Comparison of ENCODE assay signal across 31 cellular contexts in genomic region chr5:177097016-177097985, GRCh38. TPM values are rescaled to one million over a fixed set of nuclear protein-coding genes. Genes with fewer than 3 reads are reported as not detected.
DNase-seq lines count a peak whose midpoint lies in the region; ATAC-seq and TF ChIP-seq lines count a peak whose summit lies in the region.
"Had no signal": no experiment of that assay in that cellular context is flagged by ENCODE, and none has a peak within 500 bp of the region (broad histone marks: within the 10 kb centered on the region; RNA-seq: fewer than 3 reads in every experiment).

No MANE protein-coding gene starts in this region.

- no peak for TF ChIP-seq POLR2A in Peyer's patch (IDR thresholded peaks at IDR 0.05)
- no peak for TF ChIP-seq POLR2A in spleen (IDR thresholded peaks at IDR 0.05)

- no peak overlapping the region for H2BK5ac ChIP-seq in mesenchymal stem cell (ENCODE audit: low read depth, low read length, poor library complexity, severe bottlenecking)

- H4K91ac ChIP-seq in mesenchymal stem cell (ENCODE audit: low read length), result no peak overlapping the region

- TF ChIP-seq CTCF in GM23338 (conservative IDR thresholded peaks at IDR 0.05; ENCODE audit: low read depth in 2 of 2) (no peak), Peyer's patch (IDR thresholded peaks at IDR 0.05) (no peak), spleen (IDR thresholded peaks at IDR 0.05 in 8 of 11, conservative IDR thresholded peaks at IDR 0.05 in 3 of 11) (no peak)

- peaks cover 18% of the 10 kb centered on the region for H3K4me1 ChIP-seq in GM23338 (ENCODE audit: insufficient read depth)
- H3K4me1 ChIP-seq in Peyer's patch, result peaks cover 0 to 21% (median 2%) of the 10 kb centered on the region in 4 donors
- peaks cover 66% of the 10 kb centered on the region for H3K4me1 ChIP-seq in mesenchymal stem cell (ENCODE audit: control insufficient read depth, insufficient read depth, low read depth, low read length)
- peaks cover 0 to 62% (median 34%) of the 10 kb centered on the region in 6 donors for H3K4me1 ChIP-seq in spleen

- H4K8ac ChIP-seq in mesenchymal stem cell (ENCODE audit: low read length), result peak overlapping the region; percentile 57

- no peak overlapping the region for H3K4me3 ChIP-seq in GM23338
- H3K4me3 ChIP-seq in Peyer's patch, result no peak overlapping the region
- H3K4me3 ChIP-seq in mesenchymal stem cell (ENCODE audit: insufficient read depth in 1 of 2, low read depth in 1 of 2, low read length in 2 of 2), result no peak overlapping the region
- H3K4me3 ChIP-seq in spleen, result no peak overlapping the region
- H3K4me3 ChIP-seq: BLaER1 treated with 17β-estradiol and CSF1 and Interleukin-3, amounts not matched to agents 10 nM and 100 nM; coronary artery; sigmoid colon had no signal

- H3K79me2 ChIP-seq in GM23338 (replicated peaks; ENCODE audit: insufficient read depth), result no peaks in the 10 kb centered on the region

- H3K27ac ChIP-seq in GM23338 (ENCODE audit: low read depth), result no peak overlapping the region
- H3K27ac ChIP-seq in Peyer's patch, result peak overlapping the region in 3 of 4 donors; percentile 50 to 75 (median 69)
- no peak overlapping the region for H3K27ac ChIP-seq in mesenchymal stem cell (ENCODE audit: low read length, poor library complexity, severe bottlenecking)
- H3K27ac ChIP-seq in spleen, result peak overlapping the region in 5 of 8 donors; percentile 45 to 70 (median 57)
- H3K27ac ChIP-seq: coronary artery, sigmoid colon, VCaP had no signal

- H3K9me2 ChIP-seq in GM23338 (ENCODE audit: insufficient read depth), result no peaks in the 10 kb centered on the region

- no peaks in the 10 kb centered on the region for H3K9me3 Mint-ChIP-seq in GM23338
- H3K9me3 Mint-ChIP-seq: activated naive CD8-positive, alpha-beta T cell treated with anti-CD3 and anti-CD28 coated beads, Interleukin-2, amount 10 ng/mL, durations not matched to agents 7 days and 5 days had no signal

- peak overlapping the region in 1 of 2 experiments; percentile 48 for H3K4ac ChIP-seq in mesenchymal stem cell (ENCODE audit: low read depth in 1 of 2, low read length in 2 of 2)

- H2BK120ac ChIP-seq in mesenchymal stem cell (ENCODE audit: low read depth, low read length), result no peak overlapping the region

- no peaks in the 10 kb centered on the region for H3K27me3 ChIP-seq in GM23338 (ENCODE audit: insufficient read depth)
- no peaks in the 10 kb centered on the region for H3K27me3 ChIP-seq in Peyer's patch
- H3K27me3 ChIP-seq in mesenchymal stem cell (ENCODE audit: control insufficient read depth in 1 of 2, insufficient read depth in 1 of 2, low read length in 2 of 2), result peaks cover 0 to 22% of the 10 kb centered on the region in 2 experiments
- peaks cover 0 to 10% (median 0%) of the 10 kb centered on the region in 7 donors for H3K27me3 ChIP-seq in spleen (replicated peaks in 1 of 7)

- 0 out of 2 replicates have a peak, but pooled peaks cover 8% of the 10 kb centered on the region for H3F3A ChIP-seq in GM23338 (replicated peaks; ENCODE audit: low read depth)

- no peak overlapping the region for H3K23ac ChIP-seq in mesenchymal stem cell (ENCODE audit: low read length in 2 of 2)

- H2AFZ ChIP-seq in GM23338 (no peak overlapping the region), mesenchymal stem cell (ENCODE audit: low read depth, low read length) (no peak overlapping the region)

- ATAC-seq in GM23338, result no peak
- no peak for ATAC-seq in HG03378 (IDR thresholded peaks at IDR 0.05; ENCODE audit: unreplicated experiment)
- ATAC-seq in HG03045 (IDR thresholded peaks at IDR 0.05; ENCODE audit: unreplicated experiment), result no peak

- H3K27me3 Mint-ChIP-seq in GM23338 (ENCODE audit: insufficient read depth, low read depth, poor library complexity), result peaks cover 12% of the 10 kb centered on the region

- H3K36me3 Mint-ChIP-seq in GM23338 (ENCODE audit: low read depth), result peaks cover 22% of the 10 kb centered on the region
- H3K36me3 Mint-ChIP-seq: activated naive CD8-positive, alpha-beta T cell treated with anti-CD3 and anti-CD28 coated beads, Interleukin-2, amount 10 ng/mL, durations not matched to agents 7 days and 5 days; immature natural killer cell had no signal

- H3K4me3 Mint-ChIP-seq in GM23338, result no peak overlapping the region
- H3K4me3 Mint-ChIP-seq: activated naive CD8-positive, alpha-beta T cell treated with anti-CD3 and anti-CD28 coated beads, Interleukin-2, amount 10 ng/mL, durations not matched to agents 7 days and 5 days; immature natural killer cell had no signal

- peak overlapping the region; percentile 54 for H2BK15ac ChIP-seq in mesenchymal stem cell (ENCODE audit: low read depth, poor library complexity, severe bottlenecking)

- peak overlapping the region; percentile 60 for H2AK5ac ChIP-seq in mesenchymal stem cell (ENCODE audit: low read length, severe bottlenecking)

- H4K20me1 ChIP-seq in GM23338 (replicated peaks; ENCODE audit: insufficient read depth), result peaks cover 5% of the 10 kb centered on the region; the same call in 1 of the 2 replicates

- H3K14ac ChIP-seq in mesenchymal stem cell (ENCODE audit: low read length in 2 of 2), result no peak overlapping the region

- no peak for DNase-seq in GM23338 (ENCODE audit: low spot score)
- DNase-seq in Peyer's patch, result no peak
- DNase-seq in mesenchymal stem cell, result no peak
- DNase-seq in spleen, result no peak
- DNase-seq in OCI-M1 (lab: John Stamatoyannopoulos, UW), result no peak
- DNase-seq: activated CD4-positive, alpha-beta T cell treated with anti-CD3 and anti-CD28 coated beads for 48 hours; activated effector memory CD4-positive, alpha-beta T cell treated with Interleukin-2 at 50 U/mL for 16 hours; activated naive CD8-positive, alpha-beta T cell treated with anti-CD3 and anti-CD28 coated beads, Interleukin-2, amount 10 ng/mL, durations not matched to agents 7 days and 5 days; activated T-cell treated with anti-CD3 and anti-CD28 coated beads, Interleukin-2, amount 50 U/mL, for 1 hour; DMS79 treated with DMSO at 0.1 percent for 48 hours; effector CD8-positive, alpha-beta T cell; GDM1; immature natural killer cell; Kasumi-1; left colon; mesendoderm; NCI-H1436 treated with DMSO at 0.1 percent for 48 hours; NCI-H345; NCI-H748 treated with DMSO at 0.1 percent for 48 hours; SIG-M5; sigmoid colon; stimulated activated CD4-positive, alpha-beta T cell treated with anti-CD3 and anti-CD28 coated beads, Interleukin-15, amount 100 ng/mL, for 24 hours; stimulated activated CD4-positive, alpha-beta T cell treated with anti-CD3 and anti-CD28 coated beads, Interleukin-4, amount 100 ng/mL, for 4 hours; SW 1271; T-helper 9 cell; trophoblast cell had no signal

- H3K79me1 ChIP-seq in mesenchymal stem cell (replicated peaks; ENCODE audit: low read length, poor library complexity, severe bottlenecking), result peaks cover 7% of the 10 kb centered on the region

- H3K4me2 ChIP-seq in GM23338 (no peak overlapping the region), mesenchymal stem cell (ENCODE audit: low read length, poor library complexity, severe bottlenecking) (no peak overlapping the region)

- WGBS in mesenchymal stem cell, result 93% methylated on average over 30 of the region's 30 CpGs
- WGBS in spleen, 5 donors, result 85 to 92% (median 87%) methylated on average over 27 to 30 of the region's 30 CpGs

- H2BK12ac ChIP-seq in mesenchymal stem cell (ENCODE audit: low read length in 2 of 2), result peak overlapping the region in 1 of 2 experiments; percentile 38

- H3K9me3 ChIP-seq in Peyer's patch (no peaks in the 10 kb centered on the region), mesenchymal stem cell (ENCODE audit: control insufficient read depth, low read length) (no peaks in the 10 kb centered on the region), spleen (no peaks in the 10 kb centered on the region)
- H3K9me3 ChIP-seq: BLaER1 treated with 17β-estradiol and CSF1 and Interleukin-3, amounts not matched to agents 10 nM and 100 nM; sigmoid colon had no signal

- H3K36me3 ChIP-seq in GM23338 (ENCODE audit: insufficient read depth), result no peaks in the 10 kb centered on the region
- peaks cover 0 to 17% (median 0%) of the 10 kb centered on the region in 3 donors for H3K36me3 ChIP-seq in Peyer's patch
- H3K36me3 ChIP-seq in mesenchymal stem cell (ENCODE audit: control insufficient read depth in 1 of 2, insufficient read depth in 2 of 2, low read depth in 1 of 2, low read length in 2 of 2), result peaks cover 0 to 55% of the 10 kb centered on the region in 2 experiments
- peaks cover 0 to 14% (median 0%) of the 10 kb centered on the region in 6 donors for H3K36me3 ChIP-seq in spleen
- H3K36me3 ChIP-seq: BLaER1 treated with 17β-estradiol and CSF1 and Interleukin-3, amounts not matched to agents 10 nM and 100 nM; sigmoid colon had no signal

- H3K4me1 Mint-ChIP-seq in GM23338, result peaks cover 19% of the 10 kb centered on the region
- H3K4me1 Mint-ChIP-seq: activated naive CD8-positive, alpha-beta T cell treated with anti-CD3 and anti-CD28 coated beads, Interleukin-2, amount 10 ng/mL, durations not matched to agents 7 days and 5 days; immature natural killer cell had no signal

- intact Hi-C loops in spleen (cut with DNase I; ENCODE audit: low total_unique reads), result no loop called here

- peak overlapping the region in 1 of 2 experiments; percentile 16 for H3K18ac ChIP-seq in mesenchymal stem cell (ENCODE audit: low read depth in 1 of 2, low read length in 2 of 2)

- no peak overlapping the region for H3K9ac ChIP-seq in mesenchymal stem cell (ENCODE audit: low read length)

- H3K27ac Mint-ChIP-seq in GM23338, result peak overlapping the region; percentile 48; the same call in 1 of the 2 replicates
- H3K27ac Mint-ChIP-seq: activated naive CD8-positive, alpha-beta T cell treated with anti-CD3 and anti-CD28 coated beads, Interleukin-2, amount 10 ng/mL, durations not matched to agents 7 days and 5 days; immature natural killer cell had no signal

TF ChIP-seq in GM23338, 12 proteins besides CTCF, POLR2A, EP300 and RAD21:
- TF ChIP-seq EZH2 (IDR thresholded peaks at IDR 0.05; ENCODE audit: low read depth, unreplicated experiment), result no peak
- TF ChIP-seq ZNF331 (CRISPR knock-in tag; IDR thresholded peaks at IDR 0.05; ENCODE audit: low read depth), result no peak
- no peak for TF ChIP-seq CREB1 (CRISPR knock-in tag; IDR thresholded peaks at IDR 0.05; ENCODE audit: low read depth)
- no peak for TF ChIP-seq STAT1 (IDR thresholded peaks at IDR 0.05; ENCODE audit: unreplicated experiment)
TF ChIP-seq in GM23338: peak in this region for 0.

RNA-seq across cellular contexts. Expression of gene FGFR4, which starts 10.6 kb away (rescaled TPM):
- total RNA-seq in GM23338 (2014; rRNA removed; shearing (Covaris generic)), result 145 and 150 TPM in 2 replicates
- polyA plus RNA-seq in GM23338 (2016; fragmentation: Nextera tagmentation; extraction: Ambion mirVana) (40.3 and 43.4 TPM in 2 replicates), spleen (10 to 100 TPM in 2 of 3 donors, 1 to 10 TPM in 1; 5.2 to 23.4 (median 15.4) TPM)
- total RNA-seq in Peyer's patch (100 to 1,000 TPM in 1 of 4 donors, 10 to 100 TPM in 3; 43.0 to 264 (median 72.3) TPM), spleen (10 to 100 TPM; 10.1 to 41.6 (median 28.9) TPM)
- polyA plus RNA-seq in mesenchymal stem cell (2013, experiment 1 of 2), result 16.1 TPM
- 16.0 TPM for polyA plus RNA-seq in mesenchymal stem cell (2013, experiment 2 of 2)
- polyA plus RNA-seq: immature natural killer cell had no signal

RNA-seq across cellular contexts. Expression of gene NSD1, which starts 36.3 kb away (rescaled TPM):
- 85.9 and 106 TPM in 2 replicates for total RNA-seq in GM23338 (2014; rRNA removed; shearing (Covaris generic))
- polyA plus RNA-seq in GM23338 (2016; fragmentation: Nextera tagmentation; extraction: Ambion mirVana) (82.5 and 96.4 TPM in 2 replicates), spleen (1 to 10 TPM; 4.1 to 9.7 (median 5.0) TPM)
- total RNA-seq in Peyer's patch (100 to 1,000 TPM in 1 of 4 donors, 10 to 100 TPM in 3; 46.4 to 112 (median 50.1) TPM), spleen (100 to 1,000 TPM in 2 of 7 donors, 10 to 100 TPM in 5; 65.0 to 130 (median 79.7) TPM)
- 15.1 TPM for polyA plus RNA-seq in mesenchymal stem cell (2013, experiment 1 of 2)
- polyA plus RNA-seq in mesenchymal stem cell (2013, experiment 2 of 2), result 14.0 TPM

Comparison
In these comparisons a context has a peak if more than half of its experiments do, and no peak if none do; other contexts are left out.
1. H3K27ac ChIP-seq: peak in Peyer's patch (3 of 4) and spleen (5 of 8); none in GM23338 (single experiment) and mesenchymal stem cell (single experiment).